ENCODE assay signal across 22 cellular contexts in the genomic region with DNA sequence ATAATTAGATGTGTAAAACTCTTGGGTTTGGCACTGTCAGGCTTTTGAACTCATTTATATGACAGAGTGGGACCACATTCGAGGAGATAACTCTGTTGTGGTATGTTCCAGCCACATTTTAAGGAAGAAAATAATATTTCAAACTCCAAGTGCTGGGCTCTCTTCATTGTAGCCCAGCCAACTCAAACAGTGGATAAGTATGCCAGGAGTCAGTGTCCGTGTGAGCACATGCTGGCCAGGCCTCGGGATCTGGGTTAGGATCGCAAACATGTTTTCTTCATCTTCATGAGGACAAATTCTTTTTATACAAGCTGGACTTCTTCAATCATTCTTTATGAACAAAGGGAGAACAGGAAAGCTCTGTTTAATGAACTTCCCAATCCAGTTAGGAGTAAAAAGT.
"Had no signal": no experiment of that assay in that cellular context is flagged by ENCODE, and none has a peak within 500 bp of the region (broad histone marks: within the 10 kb centered on the region; RNA-seq: fewer than 3 reads in every experiment).

No MANE protein-coding gene starts in this region.

- H3K4me3 Mint-ChIP-seq: activated CD4-positive, alpha-beta memory T cell treated with anti-CD3 and anti-CD28 coated beads for 36 hours; activated CD8-positive, alpha-beta memory T cell treated with anti-CD3 and anti-CD28 coated beads, Interleukin-2, amount 10 ng/mL, durations not matched to agents 7 days and 5 days; activated naive CD8-positive, alpha-beta T cell; brain; central memory CD8-positive, alpha-beta T cell; immature natural killer cell; mesothelial cell of epicardium; nephron; stimulated activated naive CD8-positive, alpha-beta T cell treated with anti-CD3 and anti-CD28 coated beads, Interleukin-15, amount 100 ng/mL, for 72 hours; T-cell; WTC11 had no signal

- H3K36me3 Mint-ChIP-seq: activated CD4-positive, alpha-beta memory T cell treated with anti-CD3 and anti-CD28 coated beads for 36 hours; activated CD8-positive, alpha-beta memory T cell treated with anti-CD3 and anti-CD28 coated beads, Interleukin-2, amount 10 ng/mL, durations not matched to agents 7 days and 5 days; activated naive CD8-positive, alpha-beta T cell; brain; immature natural killer cell; mesothelial cell of epicardium; T-cell had no signal

- H3K27ac ChIP-seq: coronary artery, gastroesophageal sphincter, upper lobe of right lung had no signal

- H3K4me1 ChIP-seq: gastroesophageal sphincter, upper lobe of right lung had no signal

- H3K27me3 ChIP-seq: gastroesophageal sphincter, upper lobe of right lung had no signal

- H3K4me1 Mint-ChIP-seq: activated CD8-positive, alpha-beta memory T cell treated with anti-CD3 and anti-CD28 coated beads, Interleukin-2, amount 10 ng/mL, durations not matched to agents 7 days and 5 days; brain; central memory CD8-positive, alpha-beta T cell; immature natural killer cell; mesothelial cell of epicardium; nephron; stimulated activated naive CD8-positive, alpha-beta T cell treated with anti-CD3 and anti-CD28 coated beads, Interleukin-15, amount 100 ng/mL, for 72 hours; T-cell had no signal

- H3K9me2 ChIP-seq: SK-N-SH had no signal

- H3K9me3 Mint-ChIP-seq: activated CD4-positive, alpha-beta memory T cell treated with anti-CD3 and anti-CD28 coated beads for 36 hours; central memory CD8-positive, alpha-beta T cell; mesothelial cell of epicardium; nephron; stimulated activated naive CD8-positive, alpha-beta T cell treated with anti-CD3 and anti-CD28 coated beads, Interleukin-15, amount 100 ng/mL, for 72 hours; T-cell; WTC11 had no signal

- H3K27ac Mint-ChIP-seq: activated CD4-positive, alpha-beta memory T cell treated with anti-CD3 and anti-CD28 coated beads for 36 hours; activated CD8-positive, alpha-beta memory T cell treated with anti-CD3 and anti-CD28 coated beads, Interleukin-2, amount 10 ng/mL, durations not matched to agents 7 days and 5 days; activated naive CD8-positive, alpha-beta T cell; brain; immature natural killer cell; mesothelial cell of epicardium; stimulated activated naive CD8-positive, alpha-beta T cell treated with anti-CD3 and anti-CD28 coated beads, Interleukin-15, amount 100 ng/mL, for 72 hours; T-cell; WTC11 had no signal

- H3K9me3 ChIP-seq: gastroesophageal sphincter, heart right ventricle, SK-N-SH, upper lobe of right lung had no signal

- ATAC-seq: activated CD8-positive, alpha-beta memory T cell treated with anti-CD3 and anti-CD28 coated beads, Interleukin-2, amount 10 ng/mL, durations not matched to agents 7 days and 5 days; gastroesophageal sphincter; stimulated activated naive CD8-positive, alpha-beta T cell treated with anti-CD3 and anti-CD28 coated beads, Interleukin-15, amount 100 ng/mL, for 72 hours; T-cell; upper lobe of right lung; WTC11 had no signal

- H3K4me2 ChIP-seq: SK-N-SH had no signal

- H3K36me3 ChIP-seq: gastroesophageal sphincter, heart right ventricle, upper lobe of right lung had no signal

- H3K4me3 ChIP-seq: coronary artery, gastroesophageal sphincter, heart right ventricle, lung, skin epidermis, upper lobe of right lung had no signal

- H3K27me3 Mint-ChIP-seq: activated CD8-positive, alpha-beta memory T cell treated with anti-CD3 and anti-CD28 coated beads, Interleukin-2, amount 10 ng/mL, durations not matched to agents 7 days and 5 days had no signal

- DNase-seq: activated CD4-positive, alpha-beta memory T cell treated with anti-CD3 and anti-CD28 coated beads for 36 hours; activated CD4-positive, alpha-beta T cell treated with anti-CD3 and anti-CD28 coated beads for 4 hours; activated CD8-positive, alpha-beta memory T cell treated with anti-CD3 and anti-CD28 coated beads, Interleukin-2, amount 10 ng/mL, durations not matched to agents 7 days and 5 days; amniotic stem cell; heart right ventricle; immature natural killer cell; posterior cingulate gyrus; SK-N-SH; stimulated activated CD4-positive, alpha-beta T cell treated with anti-CD3 and anti-CD28 coated beads, Interleukin-4, amount 100 ng/mL, for 1 hour; stimulated activated naive CD8-positive, alpha-beta T cell treated with anti-CD3 and anti-CD28 coated beads, Interleukin-15, amount 100 ng/mL, for 72 hours; T-cell; upper lobe of right lung had no signal
